In genomic region chr11:65424200-65425104, GRCh38 we compare ENCODE assay signal across 8 cellular contexts. TPM values are rescaled to one million over a fixed set of nuclear protein-coding genes. Genes with fewer than 3 reads are reported as not detected.
DNase-seq lines count a peak whose midpoint lies in the region; ATAC-seq, FAIRE-seq and TF ChIP-seq lines count a peak whose summit lies in the region.

No MANE protein-coding gene starts in this region.

- H3K9me2 ChIP-seq in PC-3 (replicated peaks; ENCODE audit: low read length), result no peaks in the 10 kb centered on the region

- H3K27ac ChIP-seq in PC-3 (ENCODE audit: low read length) (peak overlapping the region; percentile 99), adrenal gland (peak overlapping the region; percentile 91 to 100 (median 100)), small intestine (ENCODE audit: low read depth in 1 of 2, low read length in 1 of 2) (peak overlapping the region; percentile 100)

- no TSS peak for BruUV-seq in PC-3 (replicated peaks; lab: Mats Ljungman, UMichigan)

- TF ChIP-seq CTCF in PC-3 (conservative IDR thresholded peaks at IDR 0.05; ENCODE audit: low read depth, low read length) (no peak), adrenal gland (IDR thresholded peaks at IDR 0.05) (no peak)

- DNase-seq in ELF-1 (ENCODE audit: low read depth, low spot score), result peak; percentile 36
- peak; percentile 42 for DNase-seq in PC-3
- peak; percentile 63 to 77 (median 75) for DNase-seq in adrenal gland
- DNase-seq in small intestine, result no peak
- no peak for DNase-seq in NCI-H1092 treated with DMSO at 0.1 percent for 48 hours (lab: John Stamatoyannopoulos, UW)

- peak overlapping the region; percentile 97 for H3K4me2 ChIP-seq in PC-3 (ENCODE audit: low read length)

- FAIRE-seq in small intestine (lab: Jason Lieb, UNC), result no peak

- peaks cover 42% of the 10 kb centered on the region for H3K4me1 ChIP-seq in PC-3 (ENCODE audit: insufficient read depth, low read length)
- H3K4me1 ChIP-seq in adrenal gland (replicated peaks in 1 of 2), result peaks cover 23 to 51% of the 10 kb centered on the region in 2 donors
- H3K4me1 ChIP-seq in iPS-15b (ENCODE audit: control insufficient read depth, insufficient read depth, low read length), result peaks cover 21% of the 10 kb centered on the region
- peaks cover 2 to 4% of the 10 kb centered on the region in 2 donors for H3K4me1 ChIP-seq in small intestine (ENCODE audit: control insufficient read depth in 2 of 2, insufficient read depth in 1 of 2, low read depth in 1 of 2, low read length in 1 of 2)

- H4K20me1 ChIP-seq in PC-3 (ENCODE audit: low read length), result peaks cover 65% of the 10 kb centered on the region

- peaks cover 37% of the 10 kb centered on the region for H3K36me3 ChIP-seq in PC-3 (ENCODE audit: low read depth, low read length)
- peaks cover 0 to 39% of the 10 kb centered on the region in 2 donors for H3K36me3 ChIP-seq in adrenal gland (replicated peaks in 1 of 2)
- H3K36me3 ChIP-seq in iPS-15b (ENCODE audit: control insufficient read depth, insufficient read depth, low read length), result no peaks in the 10 kb centered on the region
- H3K36me3 ChIP-seq in small intestine (ENCODE audit: control insufficient read depth in 2 of 2, insufficient read depth in 2 of 2, low read length in 2 of 2), result peaks cover 0 to 9% of the 10 kb centered on the region in 2 donors

- CTCF ChIA-PET in PC-3 (lab: Charles Lee), result no interaction called here

- TF ChIP-seq POLR2A in adrenal gland (IDR thresholded peaks at IDR 0.05), result peak in 1 of 2 donors; percentile 54

- H3K9me3 ChIP-seq in PC-3 (ENCODE audit: low read length) (no peaks in the 10 kb centered on the region), adrenal gland (replicated peaks in 1 of 3) (no peaks in the 10 kb centered on the region), iPS-15b (ENCODE audit: control insufficient read depth, insufficient read depth, low read length) (no peaks in the 10 kb centered on the region), small intestine (ENCODE audit: control insufficient read depth, low read depth) (no peaks in the 10 kb centered on the region)

- H3K79me2 ChIP-seq in PC-3 (ENCODE audit: low read length), result peaks cover 88% of the 10 kb centered on the region

- H3K4me3 ChIP-seq in PC-3 (ENCODE audit: low read length) (peak overlapping the region; percentile 93), adrenal gland (peak overlapping the region; percentile 64 to 84 (median 82)), iPS-15b (ENCODE audit: low read depth, low read length) (peak overlapping the region; percentile 78), small intestine (ENCODE audit: low read depth in 1 of 2, low read length in 2 of 2) (peak overlapping the region; percentile 73 to 90)

- H3F3A ChIP-seq in PC-3 (ENCODE audit: low read length, unreplicated experiment), result peaks cover 68% of the 10 kb centered on the region

- 4 to 16% (median 6%) methylated on average over 16 to 18 of the region's 18 CpGs for WGBS in adrenal gland, 4 donors
- WGBS in small intestine, 3 donors, result 1 to 2% (median 1%) methylated on average over 18 of the region's 18 CpGs

- intact Hi-C loops in PC-3 (cut with micrococcal nuclease), result no loop called here
- intact Hi-C loops in adrenal gland (cut with DNase I), result loop anchor here in 1 of 2 donors (5.0 kb wide), 1 partner anchor 73 kb away; the partner anchor contains the start of gene MALAT1

- ATAC-seq in PC-3 (no peak), GM21515 (IDR thresholded peaks at IDR 0.05; ENCODE audit: unreplicated experiment) (no peak), GM19351 (IDR thresholded peaks at IDR 0.05; ENCODE audit: unreplicated experiment) (no peak)

- POLR2A ChIA-PET in PC-3 (lab: Charles Lee; ENCODE audit: unreplicated experiment), result interaction anchor here (0.6 to 1.1 kb wide), 6 partner anchors 45 to 645 kb away, joined by 3 to 6 read pairs (median 4); partner anchors contain the start of gene MALAT1

- H3K9ac ChIP-seq in PC-3 (ENCODE audit: low read length), result peak overlapping the region; percentile 97
- peak overlapping the region; percentile 95 for H3K9ac ChIP-seq in iPS-15b (ENCODE audit: low read depth, low read length)

- H2AFZ ChIP-seq in PC-3 (ENCODE audit: low read length), result no peak overlapping the region

- no peaks in the 10 kb centered on the region for H3K27me3 ChIP-seq in PC-3 (ENCODE audit: low read length)
- H3K27me3 ChIP-seq in adrenal gland, result no peaks in the 10 kb centered on the region
- H3K27me3 ChIP-seq in iPS-15b (ENCODE audit: control insufficient read depth, insufficient read depth, low read length), result no peaks in the 10 kb centered on the region
- no peaks in the 10 kb centered on the region for H3K27me3 ChIP-seq in small intestine (ENCODE audit: control insufficient read depth in 2 of 2, insufficient read depth in 2 of 2, low read length in 2 of 2)

RNA-seq across cellular contexts. Expression of gene NEAT1, which starts 1.9 kb away (rescaled TPM):
- total RNA-seq in PC-3 (2014; rRNA removed), result 47.9 and 96.6 TPM in 2 replicates
- 1,000 to 10,000 TPM in 3 of 8 donors, 100 to 1,000 TPM in 4, 10 to 100 TPM in 1; 64.3 to 1,661 (median 335) TPM for total RNA-seq in adrenal gland
- 1,000 to 10,000 TPM in 2 of 3 donors, 100 to 1,000 TPM in 1; 216 to 6,838 (median 2,645) TPM for polyA plus RNA-seq in adrenal gland
- 1,000 to 10,000 TPM in 1 of 3 donors, 100 to 1,000 TPM in 2; 256 to 3,420 (median 665) TPM for polyA plus RNA-seq in small intestine

RNA-seq across cellular contexts. Expression of gene FRMD8, which starts 38.0 kb away (rescaled TPM):
- total RNA-seq in PC-3 (2014; rRNA removed), result 68.3 and 93.2 TPM in 2 replicates
- 10 to 100 TPM; 20.6 to 52.1 (median 39.6) TPM for total RNA-seq in adrenal gland
- polyA plus RNA-seq in adrenal gland, result 10 to 100 TPM in 2 of 3 donors, 1 to 10 TPM in 1; 5.3 to 21.3 (median 20.4) TPM
- 10 to 100 TPM; 24.4 to 31.1 (median 27.7) TPM for polyA plus RNA-seq in small intestine

RNA-seq across cellular contexts. Expression of gene SLC25A45, which starts 42.0 kb away (rescaled TPM):
- total RNA-seq in PC-3 (2014; rRNA removed) (12.7 and 13.1 TPM in 2 replicates), adrenal gland (10 to 100 TPM in 1 of 8 donors, 1 to 10 TPM in 7; 1.1 to 12.7 (median 6.7) TPM)
- polyA plus RNA-seq in adrenal gland (10 to 100 TPM in 2 of 3 donors, 1 to 10 TPM in 1; 2.4 to 21.0 (median 14.7) TPM), small intestine (10 to 100 TPM; 13.9 to 26.2 (median 18.1) TPM)

Comparison
In these comparisons a context has a peak if more than half of its experiments do, and no peak if none do; other contexts are left out.
1. DNase-seq: peak in ELF-1 (single experiment), PC-3 (single experiment) and adrenal gland (7 of 7); none in small intestine (single experiment) and NCI-H1092 treated with DMSO at 0.1 percent for 48 hours (single experiment).
2. Peak in every context shown above with its lines, with median percentiles within 50 percentile points of each other: H3K27ac ChIP-seq and H3K4me3 ChIP-seq.